In the genomic region with DNA sequence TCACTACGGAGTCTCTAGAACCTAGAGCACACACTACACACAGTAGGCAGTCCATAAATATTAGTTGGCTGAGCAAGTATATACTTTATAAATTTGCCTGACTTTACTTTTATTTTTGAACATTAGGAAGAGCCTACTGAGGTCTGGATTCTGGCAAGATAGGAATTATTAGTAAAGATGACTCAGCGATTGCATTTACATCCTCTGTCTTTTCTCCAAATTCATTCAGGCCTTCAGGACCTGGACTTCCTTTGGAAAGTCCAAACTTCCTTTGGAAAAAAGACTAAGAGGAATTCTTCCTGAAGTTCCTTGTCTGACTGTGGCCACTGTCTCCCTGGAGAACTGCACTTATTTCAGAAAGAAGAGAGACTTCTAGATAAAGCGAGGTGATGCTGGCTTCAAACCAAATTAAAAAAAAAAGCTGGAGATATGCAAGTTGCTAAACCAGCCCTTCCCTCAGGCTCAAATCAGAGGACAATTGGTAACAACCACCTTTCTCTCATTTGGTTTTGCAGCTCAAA, we compare ENCODE assay signal across 1 cellular context.
TF ChIP-seq lines count a peak whose summit lies in the region.

No MANE protein-coding gene starts in this region.

TF ChIP-seq in WTC11, 78 proteins besides CTCF, POLR2A, EP300 and RAD21 (continued from another document):
- TF ChIP-seq, protein P1, sequence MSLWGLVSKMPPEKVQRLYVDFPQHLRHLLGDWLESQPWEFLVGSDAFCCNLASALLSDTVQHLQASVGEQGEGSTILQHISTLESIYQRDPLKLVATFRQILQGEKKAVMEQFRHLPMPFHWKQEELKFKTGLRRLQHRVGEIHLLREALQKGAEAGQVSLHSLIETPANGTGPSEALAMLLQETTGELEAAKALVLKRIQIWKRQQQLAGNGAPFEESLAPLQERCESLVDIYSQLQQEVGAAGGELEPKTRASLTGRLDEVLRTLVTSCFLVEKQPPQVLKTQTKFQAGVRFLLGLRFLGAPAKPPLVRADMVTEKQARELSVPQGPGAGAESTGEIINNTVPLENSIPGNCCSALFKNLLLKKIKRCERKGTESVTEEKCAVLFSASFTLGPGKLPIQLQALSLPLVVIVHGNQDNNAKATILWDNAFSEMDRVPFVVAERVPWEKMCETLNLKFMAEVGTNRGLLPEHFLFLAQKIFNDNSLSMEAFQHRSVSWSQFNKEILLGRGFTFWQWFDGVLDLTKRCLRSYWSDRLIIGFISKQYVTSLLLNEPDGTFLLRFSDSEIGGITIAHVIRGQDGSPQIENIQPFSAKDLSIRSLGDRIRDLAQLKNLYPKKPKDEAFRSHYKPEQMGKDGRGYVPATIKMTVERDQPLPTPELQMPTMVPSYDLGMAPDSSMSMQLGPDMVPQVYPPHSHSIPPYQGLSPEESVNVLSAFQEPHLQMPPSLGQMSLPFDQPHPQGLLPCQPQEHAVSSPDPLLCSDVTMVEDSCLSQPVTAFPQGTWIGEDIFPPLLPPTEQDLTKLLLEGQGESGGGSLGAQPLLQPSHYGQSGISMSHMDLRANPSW (CRISPR knock-in tag; conservative IDR thresholded peaks at IDR 0.05; ENCODE audit: low read depth), result no peak
- no peak for TF ChIP-seq GTF2I (CRISPR knock-in tag; conservative IDR thresholded peaks at IDR 0.05)
- TF ChIP-seq TCF7 (CRISPR knock-in tag; IDR thresholded peaks at IDR 0.05; ENCODE audit: low read depth), result no peak
- TF ChIP-seq, protein P2, sequence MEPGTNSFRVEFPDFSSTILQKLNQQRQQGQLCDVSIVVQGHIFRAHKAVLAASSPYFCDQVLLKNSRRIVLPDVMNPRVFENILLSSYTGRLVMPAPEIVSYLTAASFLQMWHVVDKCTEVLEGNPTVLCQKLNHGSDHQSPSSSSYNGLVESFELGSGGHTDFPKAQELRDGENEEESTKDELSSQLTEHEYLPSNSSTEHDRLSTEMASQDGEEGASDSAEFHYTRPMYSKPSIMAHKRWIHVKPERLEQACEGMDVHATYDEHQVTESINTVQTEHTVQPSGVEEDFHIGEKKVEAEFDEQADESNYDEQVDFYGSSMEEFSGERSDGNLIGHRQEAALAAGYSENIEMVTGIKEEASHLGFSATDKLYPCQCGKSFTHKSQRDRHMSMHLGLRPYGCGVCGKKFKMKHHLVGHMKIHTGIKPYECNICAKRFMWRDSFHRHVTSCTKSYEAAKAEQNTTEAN (CRISPR knock-in tag; IDR thresholded peaks at IDR 0.05), result no peak
